Comparison of ENCODE assay signal across 18 cellular contexts in the genomic region with DNA sequence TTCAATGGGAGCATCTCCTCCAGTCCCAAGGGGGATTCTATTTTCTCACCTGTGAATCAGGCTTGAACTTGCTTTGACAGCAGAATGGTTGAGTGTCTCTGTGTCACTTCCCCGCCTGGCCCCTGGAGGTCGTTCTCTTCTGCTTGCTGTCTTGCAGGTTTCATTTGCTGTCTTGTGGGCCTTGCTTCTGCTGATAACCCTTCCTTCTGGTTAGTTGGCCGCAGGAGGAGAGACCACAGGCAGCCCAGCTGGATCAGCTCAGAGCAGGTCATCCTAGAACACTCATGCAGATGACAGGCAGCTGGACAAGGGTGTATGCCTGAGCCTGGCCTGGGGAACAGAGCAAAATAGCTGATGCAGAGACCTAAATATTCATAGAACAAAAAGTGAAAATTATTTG.
DNase-seq lines count a peak whose midpoint lies in the region; ATAC-seq and TF ChIP-seq lines count a peak whose summit lies in the region.
"Had no signal": no experiment of that assay in that cellular context is flagged by ENCODE, and none has a peak within 500 bp of the region (broad histone marks: within the 10 kb centered on the region; RNA-seq: fewer than 3 reads in every experiment).

No MANE protein-coding gene starts in this region.

- no TSS peak for BruUV-seq in PC-3 (replicated peaks; lab: Mats Ljungman, UMichigan)

- no peak overlapping the region for H3K9ac ChIP-seq in Loucy (ENCODE audit: low read depth, low read length, poor library complexity, severe bottlenecking)
- H3K9ac ChIP-seq in PC-3 (ENCODE audit: low read length) = no peak overlapping the region

- H3K4me2 ChIP-seq in Loucy (ENCODE audit: low read depth, low read length, poor library complexity, severe bottlenecking) (no peak overlapping the region), PC-3 (ENCODE audit: low read length) (no peak overlapping the region)

- H3K9me3 ChIP-seq in Loucy (ENCODE audit: insufficient read depth, low read depth, low read length) (no peaks in the 10 kb centered on the region), upper lobe of right lung (no peaks in the 10 kb centered on the region), PC-3 (ENCODE audit: low read length) (no peaks in the 10 kb centered on the region), tibial artery (no peaks in the 10 kb centered on the region)
- H3K9me3 ChIP-seq: gastroesophageal sphincter, Peyer's patch had no signal

- H3K36me3 ChIP-seq in Loucy (ENCODE audit: insufficient read depth, low read length) (no peaks in the 10 kb centered on the region), upper lobe of right lung (no peaks in the 10 kb centered on the region), PC-3 (ENCODE audit: low read depth, low read length) (no peaks in the 10 kb centered on the region), tibial artery (no peaks in the 10 kb centered on the region)
- H3K36me3 ChIP-seq: gastroesophageal sphincter, Peyer's patch had no signal

- H3F3A ChIP-seq in Loucy (ENCODE audit: low read depth) = no peaks in the 10 kb centered on the region
- H3F3A ChIP-seq in PC-3 (ENCODE audit: low read length, unreplicated experiment) = no peaks in the 10 kb centered on the region

- no peaks in the 10 kb centered on the region for H3K9me2 ChIP-seq in Loucy (replicated peaks; ENCODE audit: low read depth, low read length)
- no peaks in the 10 kb centered on the region for H3K9me2 ChIP-seq in PC-3 (replicated peaks; ENCODE audit: low read length)

- no peaks in the 10 kb centered on the region for H3K4me1 ChIP-seq in Loucy (ENCODE audit: insufficient read depth, low read length, poor library complexity, severe bottlenecking)
- no peaks in the 10 kb centered on the region for H3K4me1 ChIP-seq in upper lobe of right lung
- H3K4me1 ChIP-seq in PC-3 (ENCODE audit: insufficient read depth, low read length) = no peaks in the 10 kb centered on the region
- no peaks in the 10 kb centered on the region for H3K4me1 ChIP-seq in tibial artery
- H3K4me1 ChIP-seq: gastroesophageal sphincter, Peyer's patch had no signal

- no peaks in the 10 kb centered on the region for H3K9me3 Mint-ChIP-seq in activated T-helper 17 cell treated with anti-CD3 and anti-CD28 coated beads, Interleukin-2, amount 50 U/mL, for 72 hours

- DNase-seq in left cardiac atrium (no peak), upper lobe of right lung (no peak), PC-3 (no peak), tibial artery (no peak)
- DNase-seq: activated CD4-positive, alpha-beta T cell treated with anti-CD3 and anti-CD28 coated beads, Interleukin-2, amount 50 U/mL, for 4 hours; activated effector memory CD4-positive, alpha-beta T cell treated with anti-CD3 and anti-CD28 coated beads, Interleukin-2, amount 50 U/mL, for 16 hours; CD4-positive, CD25-positive, alpha-beta regulatory T cell; effector CD8-positive, alpha-beta T cell; NCI-H1105; NCI-H446; Peyer's patch; T-helper 2 cell had no signal

- peaks cover 15% of the 10 kb centered on the region for H3K27me3 Mint-ChIP-seq in activated T-helper 17 cell treated with anti-CD3 and anti-CD28 coated beads, Interleukin-2, amount 50 U/mL, for 72 hours
- H3K27me3 Mint-ChIP-seq: CD4-positive, CD25-positive, alpha-beta regulatory T cell had no signal

- H3K27ac Mint-ChIP-seq in activated T-helper 17 cell treated with anti-CD3 and anti-CD28 coated beads, Interleukin-2, amount 50 U/mL, for 72 hours = no peak overlapping the region
- H3K27ac Mint-ChIP-seq: CD4-positive, CD25-positive, alpha-beta regulatory T cell had no signal

- no peaks in the 10 kb centered on the region for H3K36me3 Mint-ChIP-seq in activated T-helper 17 cell treated with anti-CD3 and anti-CD28 coated beads, Interleukin-2, amount 50 U/mL, for 72 hours (ENCODE audit: low read depth)
- H3K36me3 Mint-ChIP-seq: CD4-positive, CD25-positive, alpha-beta regulatory T cell had no signal

- H2AFZ ChIP-seq in Loucy (ENCODE audit: low read length) = no peak overlapping the region
- no peak overlapping the region for H2AFZ ChIP-seq in PC-3 (ENCODE audit: low read length)

- H4K20me1 ChIP-seq in Loucy (ENCODE audit: insufficient read depth, low read length, poor library complexity, severe bottlenecking) (no peaks in the 10 kb centered on the region), PC-3 (ENCODE audit: low read length) (no peaks in the 10 kb centered on the region)

- H3K27me3 ChIP-seq in Loucy (ENCODE audit: insufficient read depth, low read length, poor library complexity, severe bottlenecking) (no peaks in the 10 kb centered on the region), upper lobe of right lung (no peaks in the 10 kb centered on the region), PC-3 (ENCODE audit: low read length) (no peaks in the 10 kb centered on the region), tibial artery (no peaks in the 10 kb centered on the region)
- H3K27me3 ChIP-seq: Peyer's patch had no signal

- TF ChIP-seq CTCF in Loucy (conservative IDR thresholded peaks at IDR 0.05; ENCODE audit: low read length) (peak; percentile 44), upper lobe of right lung (IDR thresholded peaks at IDR 0.05) (no peak), PC-3 (conservative IDR thresholded peaks at IDR 0.05; ENCODE audit: low read depth, low read length) (no peak), tibial artery (IDR thresholded peaks at IDR 0.05) (no peak)

- H3K79me2 ChIP-seq in Loucy (ENCODE audit: insufficient read depth, low read length) (no peaks in the 10 kb centered on the region), PC-3 (ENCODE audit: low read length) (no peaks in the 10 kb centered on the region)

- ATAC-seq in GM21515 (IDR thresholded peaks at IDR 0.05; ENCODE audit: unreplicated experiment) = peak; percentile 65
- ATAC-seq in left cardiac atrium = peak; percentile 34 to 72
- ATAC-seq in upper lobe of right lung = peak; percentile 52
- ATAC-seq in PC-3 = no peak
- ATAC-seq in activated T-helper 17 cell treated with anti-CD3 and anti-CD28 coated beads, Interleukin-2, amount 50 U/mL, for 72 hours (replicated peaks) = no peak
- ATAC-seq: gastroesophageal sphincter, left lobe of liver had no signal

- H3K4me3 ChIP-seq in Loucy (ENCODE audit: low read length, poor library complexity, severe bottlenecking) = no peak overlapping the region
- no peak overlapping the region for H3K4me3 ChIP-seq in upper lobe of right lung
- no peak overlapping the region for H3K4me3 ChIP-seq in PC-3 (ENCODE audit: low read length)
- no peak overlapping the region for H3K4me3 ChIP-seq in tibial artery
- H3K4me3 ChIP-seq: gastroesophageal sphincter, Peyer's patch, skin epidermis had no signal

- no peak overlapping the region for H3K4me3 Mint-ChIP-seq in activated T-helper 17 cell treated with anti-CD3 and anti-CD28 coated beads, Interleukin-2, amount 50 U/mL, for 72 hours
- H3K4me3 Mint-ChIP-seq: CD4-positive, CD25-positive, alpha-beta regulatory T cell had no signal

- CTCF ChIA-PET in PC-3 (lab: Charles Lee) = no interaction called here

- H3K4me1 Mint-ChIP-seq in activated T-helper 17 cell treated with anti-CD3 and anti-CD28 coated beads, Interleukin-2, amount 50 U/mL, for 72 hours = no peaks in the 10 kb centered on the region
- H3K4me1 Mint-ChIP-seq: CD4-positive, CD25-positive, alpha-beta regulatory T cell had no signal

- intact Hi-C loops in left cardiac atrium (cut with DNase I) = no loop called here
- intact Hi-C loops in upper lobe of right lung (cut with DNase I) = no loop called here
- intact Hi-C loops in PC-3 (cut with micrococcal nuclease) = no loop called here
- intact Hi-C loops in tibial artery (cut with DNase I; ENCODE audit: low total_unique reads) = no loop called here

- POLR2A ChIA-PET in PC-3 (lab: Charles Lee; ENCODE audit: unreplicated experiment) = no interaction called here

- H3K27ac ChIP-seq in upper lobe of right lung (no peak overlapping the region), PC-3 (ENCODE audit: low read length) (no peak overlapping the region), tibial artery (no peak overlapping the region)
- H3K27ac ChIP-seq: gastroesophageal sphincter, Peyer's patch, skin epidermis had no signal

Comparison
In these comparisons a context has a peak if more than half of its experiments do, and no peak if none do; other contexts are left out.
1. ATAC-seq: peak in GM21515 (single experiment), left cardiac atrium (2 of 2) and upper lobe of right lung (single experiment); none in PC-3 (single experiment) and activated T-helper 17 cell treated with anti-CD3 and anti-CD28 coated beads, Interleukin-2, amount 50 U/mL, for 72 hours (single experiment).